Comparison of ENCODE assay signal across 12 cellular contexts in genomic region chr5:168334161-168335094, GRCh38. TPM values are rescaled to one million over a fixed set of nuclear protein-coding genes. Genes with fewer than 3 reads are reported as not detected.
DNase-seq lines count a peak whose midpoint lies in the region; TF ChIP-seq lines count a peak whose summit lies in the region.
"Had no signal": no experiment of that assay in that cellular context is flagged by ENCODE, and none has a peak within 500 bp of the region (broad histone marks: within the 10 kb centered on the region; RNA-seq: fewer than 3 reads in every experiment).

No MANE protein-coding gene starts in this region.

- H3K4me3 ChIP-seq in MG63, result no peak overlapping the region

- H3K4me3 Mint-ChIP-seq in neural crest cell, result no peak overlapping the region

- H3K36me3 Mint-ChIP-seq in neural crest cell (ENCODE audit: low read depth), result no peaks in the 10 kb centered on the region

- no peaks in the 10 kb centered on the region for H3K36me3 ChIP-seq in MG63

- peaks cover 22% of the 10 kb centered on the region for H3K4me1 Mint-ChIP-seq in neural crest cell
- H3K4me1 Mint-ChIP-seq: IgD-negative memory B cell had no signal

- no peaks in the 10 kb centered on the region for H3K9me3 ChIP-seq in MG63

- no peaks in the 10 kb centered on the region for H3K9me3 Mint-ChIP-seq in neural crest cell

- DNase-seq in Ammon's horn (ENCODE audit: low spot score), result peak; percentile 49
- DNase-seq in MG63, result peak; percentile 28
- peak; percentile 63 for DNase-seq in fibroblast of peridontal ligament (ENCODE audit: extremely low read depth)
- peak; percentile 22 for DNase-seq in neural crest cell (ENCODE audit: low read depth, low spot score)
- no peak for DNase-seq in cerebellum (ENCODE audit: low spot score)
- no peak for DNase-seq in NCI-H748 treated with DMSO at 0.1 percent for 48 hours (lab: John Stamatoyannopoulos, UW)
- no peak for DNase-seq in NCI-H524 (lab: John Stamatoyannopoulos, UW)
- no peak for DNase-seq in HuH-7.5 (ENCODE audit: low spot score)
- DNase-seq: activated effector memory CD4-positive, alpha-beta T cell treated with Interleukin-2 at 50 U/mL for 16 hours; COR-L47; NCI-H510A treated with DMSO at 0.1 percent for 48 hours had no signal

- no peak for TF ChIP-seq CTCF in neural crest cell (conservative IDR thresholded peaks at IDR 0.05)

- no peaks in the 10 kb centered on the region for H3K27me3 ChIP-seq in MG63

- H3K27me3 Mint-ChIP-seq in neural crest cell (ENCODE audit: low read depth), result peaks cover 4% of the 10 kb centered on the region

- no peak overlapping the region for H3K27ac Mint-ChIP-seq in neural crest cell (ENCODE audit: unreplicated experiment)

RNA-seq across cellular contexts. Expression of gene WWC1, which starts 43.0 kb away (rescaled TPM):
- total RNA-seq in MG63 (2014; rRNA removed; shearing (Covaris generic); ENCODE audit: low replicate concordance), result 15.9 and 38.3 TPM in 2 replicates
- total RNA-seq in neural crest cell (13.3 and 13.7 TPM in 2 replicates), cerebellum (20.1 TPM)

Comparison
In these comparisons a context has a peak if more than half of its experiments do, and no peak if none do; other contexts are left out.
1. DNase-seq: peak in Ammon's horn (single experiment), MG63 (single experiment), fibroblast of peridontal ligament (single experiment) and neural crest cell (single experiment); none in cerebellum (single experiment), NCI-H748 treated with DMSO at 0.1 percent for 48 hours (single experiment), NCI-H524 (0 of 2) and HuH-7.5 (single experiment).